11 cellular contexts compared by ENCODE assay signal in the genomic region with DNA sequence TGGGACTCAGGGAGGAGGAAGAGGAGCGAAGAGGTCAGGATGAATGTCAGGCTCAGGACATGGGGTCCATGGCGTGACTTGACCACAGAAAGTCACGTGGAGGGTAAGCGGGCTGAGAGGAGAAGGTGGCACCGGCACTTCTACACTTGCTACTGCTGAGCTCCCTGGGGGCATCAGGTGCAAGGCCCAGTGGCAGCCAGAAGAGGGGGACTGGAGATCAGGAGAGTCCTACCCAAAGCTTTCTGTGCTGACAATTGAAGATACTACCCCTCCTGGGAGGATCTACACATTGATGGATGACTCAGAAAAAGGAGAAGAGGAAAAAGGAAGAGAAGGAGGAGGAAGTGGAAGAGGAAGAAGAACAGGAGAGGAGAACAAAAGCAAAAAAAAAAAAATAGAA. TPM values are rescaled to one million over a fixed set of nuclear protein-coding genes. Genes with fewer than 3 reads are reported as not detected.
DNase-seq lines count a peak whose midpoint lies in the region; ATAC-seq, FAIRE-seq and TF ChIP-seq lines count a peak whose summit lies in the region.
"Had no signal": no experiment of that assay in that cellular context is flagged by ENCODE, and none has a peak within 500 bp of the region (broad histone marks: within the 10 kb centered on the region; RNA-seq: fewer than 3 reads in every experiment).

No MANE protein-coding gene starts in this region.

- H3K27me3 Mint-ChIP-seq in activated CD4-positive, alpha-beta T cell treated with anti-CD3 and anti-CD28 coated beads, Interleukin-2, amount 10 ng/mL, durations not matched to agents 24 days and 14 days, result no peaks in the 10 kb centered on the region
- H3K27me3 Mint-ChIP-seq in T-helper 17 cell, result no peaks in the 10 kb centered on the region
- H3K27me3 Mint-ChIP-seq in neural crest cell (ENCODE audit: low read depth), result no peaks in the 10 kb centered on the region

- TF ChIP-seq CTCF in neural crest cell (conservative IDR thresholded peaks at IDR 0.05), result no peak

- no peak overlapping the region for H3K4me3 Mint-ChIP-seq in activated CD4-positive, alpha-beta T cell treated with anti-CD3 and anti-CD28 coated beads, Interleukin-2, amount 10 ng/mL, durations not matched to agents 24 days and 14 days
- H3K4me3 Mint-ChIP-seq in T-helper 17 cell (peak overlapping the region; percentile 45), neural crest cell (no peak overlapping the region)
- H3K4me3 Mint-ChIP-seq: activated naive CD8-positive, alpha-beta T cell treated with anti-CD3 and anti-CD28 coated beads, Interleukin-2, amount 10 ng/mL, durations not matched to agents 7 days and 5 days had no signal

- peaks cover 25% of the 10 kb centered on the region for H3K4me1 Mint-ChIP-seq in activated CD4-positive, alpha-beta T cell treated with anti-CD3 and anti-CD28 coated beads, Interleukin-2, amount 10 ng/mL, durations not matched to agents 24 days and 14 days
- H3K4me1 Mint-ChIP-seq in T-helper 17 cell (peaks cover 11% of the 10 kb centered on the region), neural crest cell (peaks cover 12% of the 10 kb centered on the region)

- DNase-seq in activated CD4-positive, alpha-beta T cell treated with anti-CD3 and anti-CD28 coated beads, Interleukin-2, amount 10 ng/mL, durations not matched to agents 24 days and 14 days, result no peak
- no peak for DNase-seq in activated CD4-positive, alpha-beta T cell treated with anti-CD3 and anti-CD28 coated beads, Interleukin-2, amount 50 U/mL, for 4 hours
- DNase-seq in HT1080 (ENCODE audit: low read depth), result peak; percentile 42
- DNase-seq in T-helper 17 cell, result no peak
- no peak for DNase-seq in neural crest cell (ENCODE audit: low read depth, low spot score)
- DNase-seq in UCSD-AML1 (lab: John Stamatoyannopoulos, UW; ENCODE audit: unreplicated experiment), result no peak
- DNase-seq in cerebellar cortex (ENCODE audit: low spot score), result no peak
- DNase-seq in HTR-8/SVneo (ENCODE audit: insufficient read length, low spot score), result no peak
- DNase-seq: activated naive CD8-positive, alpha-beta T cell treated with anti-CD3 and anti-CD28 coated beads, Interleukin-2, amount 10 ng/mL, durations not matched to agents 7 days and 5 days; stimulated activated CD4-positive, alpha-beta T cell treated with anti-CD3 and anti-CD28 coated beads, Interleukin-12 subunit alpha, Interleukin-12 subunit beta, amount 100 ng/mL, for 4 hours had no signal

- H3K9me3 ChIP-seq in T-helper 17 cell (ENCODE audit: control insufficient read depth, low read length, poor library complexity, severe bottlenecking), result no peaks in the 10 kb centered on the region

- intact Hi-C loops in activated CD4-positive, alpha-beta T cell treated with anti-CD3 and anti-CD28 coated beads, Interleukin-2, amount 10 ng/mL, durations not matched to agents 24 days and 14 days (cut with micrococcal nuclease), result no loop called here

- ATAC-seq in T-helper 17 cell, result no peak

- FAIRE-seq in HTR-8/SVneo (lab: Jason Lieb, UNC), result no peak
- FAIRE-seq: GM12892 had no signal

- H3K27ac Mint-ChIP-seq in activated CD4-positive, alpha-beta T cell treated with anti-CD3 and anti-CD28 coated beads, Interleukin-2, amount 10 ng/mL, durations not matched to agents 24 days and 14 days, result peak overlapping the region; percentile 12
- H3K27ac Mint-ChIP-seq in T-helper 17 cell (peak overlapping the region; percentile 94), neural crest cell (ENCODE audit: unreplicated experiment) (peak overlapping the region; percentile 23)
- H3K27ac Mint-ChIP-seq: activated naive CD8-positive, alpha-beta T cell treated with anti-CD3 and anti-CD28 coated beads, Interleukin-2, amount 10 ng/mL, durations not matched to agents 7 days and 5 days had no signal

- H3K36me3 Mint-ChIP-seq in activated CD4-positive, alpha-beta T cell treated with anti-CD3 and anti-CD28 coated beads, Interleukin-2, amount 10 ng/mL, durations not matched to agents 24 days and 14 days (ENCODE audit: low read depth), result no peaks in the 10 kb centered on the region
- H3K36me3 Mint-ChIP-seq in T-helper 17 cell (ENCODE audit: low read depth), result no peaks in the 10 kb centered on the region
- no peaks in the 10 kb centered on the region for H3K36me3 Mint-ChIP-seq in neural crest cell (ENCODE audit: low read depth)
- H3K36me3 Mint-ChIP-seq: activated naive CD8-positive, alpha-beta T cell treated with anti-CD3 and anti-CD28 coated beads, Interleukin-2, amount 10 ng/mL, durations not matched to agents 7 days and 5 days had no signal

- H3K9me3 Mint-ChIP-seq in activated CD4-positive, alpha-beta T cell treated with anti-CD3 and anti-CD28 coated beads, Interleukin-2, amount 10 ng/mL, durations not matched to agents 24 days and 14 days, result no peaks in the 10 kb centered on the region
- H3K9me3 Mint-ChIP-seq in neural crest cell, result no peaks in the 10 kb centered on the region
- H3K9me3 Mint-ChIP-seq: activated naive CD8-positive, alpha-beta T cell treated with anti-CD3 and anti-CD28 coated beads, Interleukin-2, amount 10 ng/mL, durations not matched to agents 7 days and 5 days had no signal

RNA-seq across cellular contexts. Expression of a gene that starts 41.3 kb away (rescaled TPM):
- 0.24 and 0.30 TPM in 2 replicates for total RNA-seq in activated CD4-positive, alpha-beta T cell treated with anti-CD3 and anti-CD28 coated beads, Interleukin-2, amount 10 ng/mL, durations not matched to agents 24 days and 14 days
- total RNA-seq in HT1080 (2014; rRNA removed; shearing (Covaris generic)), result 0.07 TPM in 1 of 2 replicates, not detected in the other
- polyA plus RNA-seq in HT1080 (2015; cell fraction: cytosol; rRNA removed), result 1.0 and 1.1 TPM in 2 replicates
- 0.93 and 1.1 TPM in 2 replicates for polyA plus RNA-seq in HT1080 (2015; cell fraction: nucleus; rRNA removed)
- total RNA-seq in T-helper 17 cell, result 1 to 10 TPM; 1.5 to 3.3 TPM
- total RNA-seq in neural crest cell, result 7.7 and 7.8 TPM in 2 replicates

Comparison
In these comparisons a context has a peak if more than half of its experiments do, and no peak if none do; other contexts are left out.
1. H3K27ac Mint-ChIP-seq: peak in every context shown above with its lines; median percentile 94 in T-helper 17 cell; 23 in neural crest cell; 12 in activated CD4-positive, alpha-beta T cell treated with anti-CD3 and anti-CD28 coated beads, Interleukin-2, amount 10 ng/mL, durations not matched to agents 24 days and 14 days.